9 cellular contexts compared by ENCODE assay signal in genomic region chr3:14126017-14126902, GRCh38. TPM values are rescaled to one million over a fixed set of nuclear protein-coding genes. Genes with fewer than 3 reads are reported as not detected.
DNase-seq lines count a peak whose midpoint lies in the region; ATAC-seq, FAIRE-seq and TF ChIP-seq lines count a peak whose summit lies in the region.
"Had no signal": no experiment of that assay in that cellular context is flagged by ENCODE, and none has a peak within 500 bp of the region (broad histone marks: within the 10 kb centered on the region; RNA-seq: fewer than 3 reads in every experiment).

No MANE protein-coding gene starts in this region.

- peaks cover 41% of the 10 kb centered on the region for H3K36me3 Mint-ChIP-seq in activated B cell treated with CpG ODN at 0.5 μM for 24 hours (ENCODE audit: low read depth)

- in situ Hi-C loops in GM13977 (cut with MboI; ENCODE audit: low pct_unique_long_range_greater_than_20kb, low sequenced_read_pairs, unreplicated experiment): no loop called here

- CTCF ChIA-PET in HEK293 (lab: Yijun Ruan, JAX): interaction anchor here (0.6 to 1.3 kb wide), 5 partner anchors 19 to 751 kb away, joined by 3 to 4 read pairs (median 3); no protein-coding TSS in a partner anchor
- CTCF ChIA-PET in activated B cell treated with CpG ODN at 0.5 μM for 24 hours (lab: Charles Lee): interaction anchor here (3.3 kb wide), 1 partner anchor 230 kb away, joined by 12 read pairs; no protein-coding TSS in a partner anchor

- peak overlapping the region; percentile 63 for H3K4me3 ChIP-seq in HEK293 (ENCODE audit: low read depth, low read length)
- H3K4me3 ChIP-seq in left ventricle myocardium inferior: peak overlapping the region; percentile 75
- peak overlapping the region in 1 of 2 donors; percentile 80 for H3K4me3 ChIP-seq in small intestine (ENCODE audit: low read depth in 1 of 2, low read length in 2 of 2)

- POLR2A ChIA-PET in HEK293 (lab: Yijun Ruan, JAX) (interaction anchor here (0.7 to 2.1 kb wide), 9 partner anchors 10 to 229 kb away, joined by 3 to 32 read pairs (median 8); partner anchors contain the start of genes LSM3 and XPC), activated B cell treated with CpG ODN at 0.5 μM for 24 hours (lab: Charles Lee) (interaction anchor here (0.7 to 3.9 kb wide), 3 partner anchors 18 to 52 kb away, joined by 3 to 61 read pairs (median 16); partner anchors contain the start of genes LSM3 and XPC)

- H3K27me3 ChIP-seq in left ventricle myocardium inferior (ENCODE audit: low read depth) (no peaks in the 10 kb centered on the region), small intestine (ENCODE audit: control insufficient read depth in 2 of 2, insufficient read depth in 2 of 2, low read length in 2 of 2) (no peaks in the 10 kb centered on the region)

- peaks cover 40% of the 10 kb centered on the region for H3K4me1 Mint-ChIP-seq in activated B cell treated with CpG ODN at 0.5 μM for 24 hours

- WGBS in small intestine, 3 donors: 20 to 52% (median 32%) methylated on average over 11 of the region's 11 CpGs

- ATAC-seq in activated B cell treated with CpG ODN at 0.5 μM for 24 hours (ENCODE audit: low read depth) (no peak), HG03045 (IDR thresholded peaks at IDR 0.05; ENCODE audit: unreplicated experiment) (no peak)

- peak overlapping the region; percentile 94 for H3K4me3 Mint-ChIP-seq in activated B cell treated with CpG ODN at 0.5 μM for 24 hours

- no peaks in the 10 kb centered on the region for H3K27me3 Mint-ChIP-seq in activated B cell treated with CpG ODN at 0.5 μM for 24 hours

- H3K36me3 ChIP-seq in HEK293 (ENCODE audit: control insufficient read depth in 2 of 2, insufficient read depth in 1 of 2, low read length in 2 of 2): peaks cover 19 to 62% of the 10 kb centered on the region in 2 experiments
- H3K36me3 ChIP-seq in left ventricle myocardium inferior: peaks cover 45% of the 10 kb centered on the region
- H3K36me3 ChIP-seq in small intestine (ENCODE audit: control insufficient read depth in 2 of 2, insufficient read depth in 2 of 2, low read length in 2 of 2): peaks cover 0 to 10% of the 10 kb centered on the region in 2 donors

- H3K9me3 ChIP-seq in HEK293 (ENCODE audit: control insufficient read depth, insufficient read depth, low read depth, low read length) (no peaks in the 10 kb centered on the region), left ventricle myocardium inferior (replicated peaks) (no peaks in the 10 kb centered on the region), small intestine (ENCODE audit: control insufficient read depth, low read depth) (no peaks in the 10 kb centered on the region)

- peak overlapping the region; percentile 68 for H3K27ac ChIP-seq in HEK293 (ENCODE audit: extremely low read depth, low read depth, low read length)
- H3K27ac ChIP-seq in left ventricle myocardium inferior (replicated peaks): peak overlapping the region; percentile 90
- peak overlapping the region; percentile 68 to 90 for H3K27ac ChIP-seq in small intestine (ENCODE audit: low read depth in 1 of 2, low read length in 1 of 2)

- intact Hi-C loops in activated B cell treated with CpG ODN at 0.5 μM for 24 hours (cut with micrococcal nuclease): loop anchor here (10.0 kb wide), 1 partner anchor 471 kb away; no protein-coding TSS in a partner anchor
- intact Hi-C loops in left ventricle myocardium inferior (cut with micrococcal nuclease): no loop called here

- H3K9me3 Mint-ChIP-seq in activated B cell treated with CpG ODN at 0.5 μM for 24 hours: no peaks in the 10 kb centered on the region

- H3K4me1 ChIP-seq in HEK293 (ENCODE audit: control insufficient read depth, insufficient read depth, low read length): peaks cover 4% of the 10 kb centered on the region
- H3K4me1 ChIP-seq in left ventricle myocardium inferior: peaks cover 56% of the 10 kb centered on the region
- H3K4me1 ChIP-seq in small intestine (ENCODE audit: control insufficient read depth in 2 of 2, insufficient read depth in 1 of 2, low read depth in 1 of 2, low read length in 1 of 2): peaks cover 8 to 14% of the 10 kb centered on the region in 2 donors

- TF ChIP-seq CTCF in HEK293 (tag by site-specific recombination; IDR thresholded peaks at IDR 0.05) (no peak), activated B cell treated with CpG ODN at 0.5 μM for 24 hours (IDR thresholded peaks at IDR 0.05) (no peak), left ventricle myocardium inferior (IDR thresholded peaks at IDR 0.05; ENCODE audit: borderline replicate concordance) (no peak), GM13977 (IDR thresholded peaks at IDR 0.05; ENCODE audit: extremely low read depth, insufficient read depth, missing control alignments) (no peak)

- H3K27ac Mint-ChIP-seq in activated B cell treated with CpG ODN at 0.5 μM for 24 hours: peak overlapping the region; percentile 82

- no peak for DNase-seq in activated B cell treated with CpG ODN at 0.5 μM for 24 hours
- DNase-seq in left ventricle myocardium inferior: peak; percentile 65
- no peak for DNase-seq in small intestine
- DNase-seq in KG1 (lab: John Stamatoyannopoulos, UW): no peak
- DNase-seq in GM13977 (ENCODE audit: low spot score): no peak
- DNase-seq in LoVo (ENCODE audit: low spot score): no peak

- FAIRE-seq in small intestine (lab: Jason Lieb, UNC): no peak
- FAIRE-seq: endometrium had no signal

TF ChIP-seq in HEK293, 187 proteins besides CTCF, POLR2A, EP300 and RAD21:
- TF ChIP-seq KLF1 (tag by site-specific recombination; IDR thresholded peaks at IDR 0.05) (peak; percentile 91), ZNF202 (tag by site-specific recombination; IDR thresholded peaks at IDR 0.05; ENCODE audit: borderline replicate concordance) (no peak), WT1 (tag by site-specific recombination; IDR thresholded peaks at IDR 0.05) (peak; percentile 2; the same call in 1 of the 2 replicates), ZNF398 (tag by site-specific recombination; IDR thresholded peaks at IDR 0.05) (peak; percentile 5; the same call in 1 of the 2 replicates), EGR2 (tag by site-specific recombination; IDR thresholded peaks at IDR 0.05; ENCODE audit: low read depth) (peak; percentile 80), YY1 (tag by site-specific recombination; IDR thresholded peaks at IDR 0.05) (no peak), KLF16 (tag by site-specific recombination; IDR thresholded peaks at IDR 0.05) (peak; percentile 34; the same call in 1 of the 2 replicates), ZFHX2 (tag by site-specific recombination; conservative IDR thresholded peaks at IDR 0.05) (peak; percentile 86), ZBTB7A (tag by site-specific recombination; IDR thresholded peaks at IDR 0.05; ENCODE audit: low read depth) (no peak), ZNF692 (tag by site-specific recombination; IDR thresholded peaks at IDR 0.05) (peak; percentile 20; the same call in 1 of the 2 replicates), ZSCAN16 (tag by site-specific recombination; IDR thresholded peaks at IDR 0.05) (no peak)

RNA-seq across cellular contexts. Expression of gene TMEM43, which starts 1.4 kb away (rescaled TPM):
- total RNA-seq in activated B cell treated with CpG ODN at 0.5 μM for 24 hours (30.7 and 32.3 TPM in 2 replicates), left ventricle myocardium inferior (44.4 TPM)
- 10 to 100 TPM; 11.9 to 37.5 (median 15.0) TPM for polyA plus RNA-seq in small intestine

RNA-seq across cellular contexts. Expression of gene CHCHD4, which starts 1.6 kb away (rescaled TPM):
- total RNA-seq in activated B cell treated with CpG ODN at 0.5 μM for 24 hours (9.2 and 9.8 TPM in 2 replicates), left ventricle myocardium inferior (37.6 TPM)
- polyA plus RNA-seq in small intestine: 10 to 100 TPM; 21.9 to 42.3 (median 31.1) TPM

RNA-seq across cellular contexts. Expression of gene XPC, which starts 52.1 kb away (rescaled TPM):
- total RNA-seq in activated B cell treated with CpG ODN at 0.5 μM for 24 hours (35.4 and 35.6 TPM in 2 replicates), left ventricle myocardium inferior (10.4 TPM)
- polyA plus RNA-seq in small intestine: 10 to 100 TPM; 17.3 to 25.5 (median 23.2) TPM

RNA-seq across cellular contexts. Expression of gene LSM3, which starts 52.4 kb away (rescaled TPM):
- total RNA-seq in activated B cell treated with CpG ODN at 0.5 μM for 24 hours (12.9 and 14.2 TPM in 2 replicates), left ventricle myocardium inferior (16.8 TPM)
- 10 to 100 TPM; 13.0 to 18.4 (median 14.3) TPM for polyA plus RNA-seq in small intestine
